29 cellular contexts compared by ENCODE assay signal in the genomic region with DNA sequence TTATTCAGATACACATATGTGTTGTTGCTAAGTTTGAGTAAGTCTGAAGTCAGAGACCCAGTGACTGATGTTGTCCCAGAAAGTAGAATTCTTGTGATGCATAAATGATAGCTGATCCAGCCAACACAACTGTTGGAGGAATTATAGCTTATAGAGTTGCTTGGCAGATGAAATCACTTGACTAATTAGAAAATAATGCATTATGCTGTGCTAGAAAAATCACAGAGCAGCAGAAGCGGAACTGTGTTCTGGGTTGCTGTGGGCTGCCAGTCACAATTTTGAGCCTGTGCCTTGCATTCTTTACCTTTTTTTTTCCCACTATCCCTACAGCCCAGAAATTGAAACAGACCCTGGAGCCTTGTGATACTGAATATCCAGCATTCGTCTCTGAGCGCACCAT.
"Had no signal": no experiment of that assay in that cellular context is flagged by ENCODE, and none has a peak within 500 bp of the region (broad histone marks: within the 10 kb centered on the region; RNA-seq: fewer than 3 reads in every experiment).

No MANE protein-coding gene starts in this region.

- H3K4me3 Mint-ChIP-seq: activated CD4-positive, alpha-beta T cell treated with anti-CD3 and anti-CD28 coated beads for 36 hours; activated CD4-positive, alpha-beta T cell treated with anti-CD3 and anti-CD28 coated beads, Interleukin-2, amount 10 ng/mL, durations not matched to agents 7 days and 5 days; activated CD8-positive, alpha-beta T cell treated with anti-CD3 and anti-CD28 coated beads, Interleukin-2, amount 10 ng/mL, durations not matched to agents 7 days and 5 days; activated naive CD4-positive, alpha-beta T cell treated with anti-CD3 and anti-CD28 coated beads, Interleukin-2, amount 50 U/mL, for 24 hours; activated naive CD8-positive, alpha-beta T cell treated with anti-CD3 and anti-CD28 coated beads, Interleukin-2, amount 10 ng/mL, durations not matched to agents 7 days and 5 days; activated T-cell treated with anti-CD3 and anti-CD28 coated beads, Interleukin-2, amount 50 U/mL, for 24 hours; IgD-negative memory B cell; T-helper 1 cell treated with Interleukin-12 subunit alpha and Interleukin-12 subunit beta and Interleukin-4 antibody, amounts not matched to agents 30 μg/mL and 1 μg/mL, for 36 hours; T-helper 2 cell treated with Interferon-gamma antibody and Interleukin-4, amounts not matched to agents 5 μg/mL and 100 μg/mL, for 36 hours had no signal

- H3K9me3 ChIP-seq: SJCRH30 had no signal

- DNase-seq: activated CD4-positive, alpha-beta T cell treated with anti-CD3 and anti-CD28 coated beads for 36 hours; activated CD4-positive, alpha-beta T cell treated with anti-CD3 and anti-CD28 coated beads, Interleukin-2, amount 10 ng/mL, durations not matched to agents 7 days and 5 days; activated CD4-positive, alpha-beta T cell treated with anti-CD3 and anti-CD28 coated beads, Interleukin-2, amount 50 U/mL, for 48 hours; activated CD8-positive, alpha-beta T cell treated with anti-CD3 and anti-CD28 coated beads, Interleukin-2, amount 10 ng/mL, durations not matched to agents 7 days and 5 days; activated gamma-delta T cell; activated naive CD4-positive, alpha-beta T cell treated with Interleukin-2 at 50 U/mL for 16 hours; activated naive CD8-positive, alpha-beta T cell treated with anti-CD3 and anti-CD28 coated beads, Interleukin-2, amount 10 ng/mL, durations not matched to agents 7 days and 5 days; activated T-cell treated with anti-CD3 and anti-CD28 coated beads, Interleukin-2, amount 50 U/mL, for 24 hours; anterior cingulate cortex; Karpas-422; KBM-7; NCI-H1048; NCI-H1105 treated with DMSO at 0.1 percent for 48 hours; NCI-H1436; NCI-H1694; NCI-H2029; NCI-H345; NCI-H524 treated with DMSO at 0.1 percent for 48 hours; SHP77; SJCRH30 had no signal

- H3K36me3 Mint-ChIP-seq: activated naive CD4-positive, alpha-beta T cell treated with anti-CD3 and anti-CD28 coated beads, Interleukin-2, amount 50 U/mL, for 24 hours; activated naive CD8-positive, alpha-beta T cell treated with anti-CD3 and anti-CD28 coated beads, Interleukin-2, amount 10 ng/mL, durations not matched to agents 7 days and 5 days; IgD-negative memory B cell had no signal

- ATAC-seq: activated CD4-positive, alpha-beta T cell treated with anti-CD3 and anti-CD28 coated beads for 36 hours; activated CD8-positive, alpha-beta T cell treated with anti-CD3 and anti-CD28 coated beads, Interleukin-2, amount 10 ng/mL, durations not matched to agents 7 days and 5 days; Panc1 had no signal

- H3K4me3 ChIP-seq: cardiac muscle cell, SJCRH30, SK-N-MC had no signal

- H3K27me3 Mint-ChIP-seq: activated CD4-positive, alpha-beta T cell treated with anti-CD3 and anti-CD28 coated beads for 36 hours; activated CD4-positive, alpha-beta T cell treated with anti-CD3 and anti-CD28 coated beads, Interleukin-2, amount 10 ng/mL, durations not matched to agents 7 days and 5 days; activated naive CD4-positive, alpha-beta T cell treated with anti-CD3 and anti-CD28 coated beads, Interleukin-2, amount 50 U/mL, for 24 hours; activated naive CD8-positive, alpha-beta T cell treated with anti-CD3 and anti-CD28 coated beads, Interleukin-2, amount 10 ng/mL, durations not matched to agents 7 days and 5 days; activated T-cell treated with anti-CD3 and anti-CD28 coated beads, Interleukin-2, amount 50 U/mL, for 24 hours; IgD-negative memory B cell had no signal

- FAIRE-seq: TTC549 had no signal

- H3K36me3 ChIP-seq: cardiac muscle cell, SJCRH30 had no signal

- H3K4me1 Mint-ChIP-seq: activated CD4-positive, alpha-beta T cell treated with anti-CD3 and anti-CD28 coated beads for 36 hours; activated CD4-positive, alpha-beta T cell treated with anti-CD3 and anti-CD28 coated beads, Interleukin-2, amount 10 ng/mL, durations not matched to agents 7 days and 5 days; activated naive CD4-positive, alpha-beta T cell treated with anti-CD3 and anti-CD28 coated beads, Interleukin-2, amount 50 U/mL, for 24 hours; activated naive CD8-positive, alpha-beta T cell treated with anti-CD3 and anti-CD28 coated beads, Interleukin-2, amount 10 ng/mL, durations not matched to agents 7 days and 5 days; IgD-negative memory B cell had no signal

- H3K4me1 ChIP-seq: SJCRH30 had no signal

- H3K27me3 ChIP-seq: cardiac muscle cell, SJCRH30 had no signal

- H3K27ac Mint-ChIP-seq: activated CD4-positive, alpha-beta T cell treated with anti-CD3 and anti-CD28 coated beads for 36 hours; activated CD4-positive, alpha-beta T cell treated with anti-CD3 and anti-CD28 coated beads, Interleukin-2, amount 10 ng/mL, durations not matched to agents 7 days and 5 days; activated CD8-positive, alpha-beta T cell treated with anti-CD3 and anti-CD28 coated beads, Interleukin-2, amount 10 ng/mL, durations not matched to agents 7 days and 5 days; activated naive CD4-positive, alpha-beta T cell treated with anti-CD3 and anti-CD28 coated beads, Interleukin-2, amount 50 U/mL, for 24 hours; activated naive CD8-positive, alpha-beta T cell treated with anti-CD3 and anti-CD28 coated beads, Interleukin-2, amount 10 ng/mL, durations not matched to agents 7 days and 5 days; activated T-cell treated with anti-CD3 and anti-CD28 coated beads, Interleukin-2, amount 50 U/mL, for 24 hours; activated T-helper 2 cell treated with anti-CD3 and anti-CD28 coated beads, Interferon-gamma antibody, Interleukin-2, Interleukin-4, amounts not matched to agents 10 μg/mL and 5 μg/mL and 100 μg/mL, durations not matched to agents 14 hours and 24 hours and 36 hours; IgD-negative memory B cell; T-helper 1 cell treated with Interleukin-12 subunit alpha and Interleukin-12 subunit beta and Interleukin-4 antibody, amounts not matched to agents 30 μg/mL and 1 μg/mL, for 36 hours; T-helper 2 cell treated with Interferon-gamma antibody and Interleukin-4, amounts not matched to agents 5 μg/mL and 100 μg/mL, for 36 hours had no signal

- H3K9me3 Mint-ChIP-seq: activated CD4-positive, alpha-beta T cell treated with anti-CD3 and anti-CD28 coated beads, Interleukin-2, amount 10 ng/mL, durations not matched to agents 7 days and 5 days; activated naive CD4-positive, alpha-beta T cell treated with anti-CD3 and anti-CD28 coated beads, Interleukin-2, amount 50 U/mL, for 24 hours; activated naive CD8-positive, alpha-beta T cell treated with anti-CD3 and anti-CD28 coated beads, Interleukin-2, amount 10 ng/mL, durations not matched to agents 7 days and 5 days; activated T-cell treated with anti-CD3 and anti-CD28 coated beads, Interleukin-2, amount 50 U/mL, for 24 hours; activated T-helper 2 cell treated with anti-CD3 and anti-CD28 coated beads, Interferon-gamma antibody, Interleukin-2, Interleukin-4, amounts not matched to agents 10 μg/mL and 5 μg/mL and 100 μg/mL, durations not matched to agents 14 hours and 24 hours and 36 hours; T-helper 1 cell treated with Interleukin-12 subunit alpha and Interleukin-12 subunit beta and Interleukin-4 antibody, amounts not matched to agents 30 μg/mL and 1 μg/mL, for 36 hours had no signal

- H3K27ac ChIP-seq: cardiac muscle cell, SJCRH30, SK-N-MC had no signal
